In genomic region chr19:39412867-39413268, GRCh38 we compare ENCODE assay signal across 8 cellular contexts. TPM values are rescaled to one million over a fixed set of nuclear protein-coding genes. Genes with fewer than 3 reads are reported as not detected.
A peak's percentile ranks its signal among the peaks of the same experiment; 100 is the strongest.
DNase-seq lines count a peak whose midpoint lies in the region; ATAC-seq, FAIRE-seq and TF ChIP-seq lines count a peak whose summit lies in the region.

No MANE protein-coding gene starts in this region.

- peaks cover 58% of the 10 kb centered on the region for H3K4me1 ChIP-seq in Panc1 (ENCODE audit: control insufficient read depth, insufficient read depth, low read length)
- peaks cover 38% of the 10 kb centered on the region for H3K4me1 ChIP-seq in endothelial cell of umbilical vein (ENCODE audit: control insufficient read depth, extremely low read depth, insufficient read depth, low read length)

- peak overlapping the region; percentile 92 for H3K27ac ChIP-seq in Panc1 (ENCODE audit: low read length)
- peak overlapping the region; percentile 87 for H3K27ac ChIP-seq in endothelial cell of umbilical vein (ENCODE audit: insufficient read depth, low read depth, low read length)

- TF ChIP-seq CTCF in Calu3 (IDR thresholded peaks at IDR 0.05; ENCODE audit: unreplicated experiment), result no peak
- TF ChIP-seq CTCF in Panc1 (IDR thresholded peaks at IDR 0.05), result no peak
- no peak for TF ChIP-seq CTCF in endothelial cell of umbilical vein (IDR thresholded peaks at IDR 0.05; ENCODE audit: extremely low read depth in 1 of 2, insufficient read depth in 1 of 2, low read depth in 1 of 2, low read length in 2 of 2)
- no peak for TF ChIP-seq CTCF in osteocyte (IDR thresholded peaks at IDR 0.05)

- intact Hi-C loops in Calu3 (cut with micrococcal nuclease; ENCODE audit: unreplicated experiment), result loop anchor here (2.0 to 5.0 kb wide), 2 partner anchors 18 to 291 kb away; no protein-coding TSS in a partner anchor
- intact Hi-C loops in Panc1 (cut with micrococcal nuclease; ENCODE audit: unreplicated experiment), result loop anchor here (1.0 to 10.0 kb wide), 6 partner anchors 17 to 438 kb away; partner anchors contain the start of genes FBXO17, MED29, PAF1 and SAMD4B
- intact Hi-C loops in endothelial cell of umbilical vein (cut with micrococcal nuclease), result loop anchor here (1.0 kb wide), 7 partner anchors 11 to 288 kb away; partner anchors contain the start of genes EID2B, PAK4 and SAMD4B

- CTCF ChIA-PET in Calu3 (lab: Charles Lee) (interaction anchor here (2.3 kb wide), 1 partner anchor 15 kb away, joined by 52 read pairs; no protein-coding TSS in a partner anchor), Panc1 (lab: Charles Lee) (interaction anchor here (0.7 to 6.8 kb wide), 7 partner anchors 14 to 70 kb away, joined by 3 to 280 read pairs (median 18); partner anchors contain the start of genes RPS16 and SAMD4B), endothelial cell of umbilical vein (lab: Charles Lee) (interaction anchor here (2.2 to 2.3 kb wide), 2 partner anchors 15 to 23 kb away, joined by 13 to 147 read pairs; partner anchors contain the start of gene RPS16)

- H3K36me3 ChIP-seq in Panc1 (ENCODE audit: control insufficient read depth, insufficient read depth, low read length) (peaks cover 33% of the 10 kb centered on the region), endothelial cell of umbilical vein (ENCODE audit: control insufficient read depth in 2 of 2, extremely low read depth in 1 of 2, insufficient read depth in 2 of 2, low read length in 2 of 2) (peaks cover 0 to 10% of the 10 kb centered on the region in 2 experiments)

- POLR2A ChIA-PET in Panc1 (lab: Charles Lee) (interaction anchor here (0.6 to 2.3 kb wide), 10 partner anchors 10 to 148 kb away, joined by 3 to 39 read pairs (median 19); partner anchors contain the start of genes MED29, PAF1 and RPS16), endothelial cell of umbilical vein (lab: Charles Lee) (interaction anchor here (1.9 kb wide), 1 partner anchor 23 kb away, joined by 15 read pairs; the partner anchor contains the start of gene RPS16)

- peak overlapping the region; percentile 38 for H2AFZ ChIP-seq in endothelial cell of umbilical vein (ENCODE audit: low read depth, low read length)

- ATAC-seq in Panc1 (no peak; the same call in 1 of the 2 replicates), HG03342 (IDR thresholded peaks at IDR 0.05; ENCODE audit: unreplicated experiment) (no peak), HG03521 (IDR thresholded peaks at IDR 0.05; ENCODE audit: unreplicated experiment) (no peak)

- H3K27ac Mint-ChIP-seq in Calu3 (ENCODE audit: unreplicated experiment) (peak overlapping the region; percentile 94), osteocyte (ENCODE audit: unreplicated experiment) (peak overlapping the region; percentile 84)

- H3K4me3 Mint-ChIP-seq in Calu3 (ENCODE audit: low read depth, unreplicated experiment), result peak overlapping the region; percentile 77
- peak overlapping the region; percentile 99 for H3K4me3 Mint-ChIP-seq in osteocyte (ENCODE audit: unreplicated experiment)

- H3K4me3 ChIP-seq in Panc1 (ENCODE audit: low read depth in 2 of 2, low read length in 2 of 2), result peak overlapping the region; percentile 42 to 55
- peak overlapping the region; percentile 66 to 94 (median 83) for H3K4me3 ChIP-seq in endothelial cell of umbilical vein (replicated peaks in 1 of 3; ENCODE audit: insufficient read depth in 1 of 3, low read depth in 1 of 3, low read length in 3 of 3)

- FAIRE-seq in endothelial cell of umbilical vein (lab: Jason Lieb, UNC), result no peak

- dilution Hi-C loops in endothelial cell of umbilical vein (cut with MboI; ENCODE audit: extremely low pct_ligation_motif_present, low sequenced_read_pairs), result no loop called here

- DNase-seq in Calu3, result no peak
- DNase-seq in Panc1 (ENCODE audit: low read depth, low spot score), result no peak
- no peak for DNase-seq in endothelial cell of umbilical vein (ENCODE audit: low read depth, low spot score)
- no peak for DNase-seq in osteocyte (ENCODE audit: extremely low spot score, unreplicated experiment)
- DNase-seq in NCI-H1105 (lab: John Stamatoyannopoulos, UW), result no peak
- no peak for DNase-seq in OCI-M1 (lab: John Stamatoyannopoulos, UW)

- peak overlapping the region; percentile 56 for H3K4me2 ChIP-seq in endothelial cell of umbilical vein (ENCODE audit: insufficient read depth, low read length)

- H3K27me3 ChIP-seq in Panc1 (ENCODE audit: control insufficient read depth, insufficient read depth, low read length) (no peaks in the 10 kb centered on the region), endothelial cell of umbilical vein (ENCODE audit: control insufficient read depth in 2 of 2, insufficient read depth in 2 of 2, low read length in 2 of 2) (no peaks in the 10 kb centered on the region)

- H3K27me3 Mint-ChIP-seq in Calu3 (ENCODE audit: unreplicated experiment) (no peaks in the 10 kb centered on the region), osteocyte (ENCODE audit: unreplicated experiment) (no peaks in the 10 kb centered on the region)

- H3K36me3 Mint-ChIP-seq in Calu3 (ENCODE audit: insufficient read depth, unreplicated experiment) (peaks cover 71% of the 10 kb centered on the region), osteocyte (ENCODE audit: unreplicated experiment) (peaks cover 11% of the 10 kb centered on the region)

- in situ Hi-C loops in Panc1 (cut with HindIII; ENCODE audit: low pct_unique_long_range_greater_than_20kb, low sequenced_read_pairs), result no loop called here

- H3K79me2 ChIP-seq in endothelial cell of umbilical vein (ENCODE audit: control insufficient read depth, insufficient read depth, low read length), result peaks cover 24% of the 10 kb centered on the region

- BruUV-seq in Calu3 (replicated peaks; lab: Mats Ljungman, UMichigan) (no TSS peak), Panc1 (replicated peaks; lab: Mats Ljungman, UMichigan) (no TSS peak), endothelial cell of umbilical vein (replicated peaks; lab: Mats Ljungman, UMichigan) (TSS peak; percentile 27)

- H3K4me1 Mint-ChIP-seq in Calu3 (ENCODE audit: low read depth, unreplicated experiment), result peaks cover 45% of the 10 kb centered on the region
- H3K4me1 Mint-ChIP-seq in osteocyte (ENCODE audit: unreplicated experiment), result peaks cover 61% of the 10 kb centered on the region

- H3K9ac ChIP-seq in endothelial cell of umbilical vein (replicated peaks; ENCODE audit: extremely low read depth, insufficient read depth, low read length), result peak overlapping the region; percentile 97

- no peaks in the 10 kb centered on the region for H4K20me1 ChIP-seq in endothelial cell of umbilical vein (replicated peaks; ENCODE audit: control insufficient read depth, extremely low read depth, insufficient read depth, low read length)

- TF ChIP-seq POLR2A in endothelial cell of umbilical vein (IDR thresholded peaks at IDR 0.05; ENCODE audit: low read depth, low read length), result peak; percentile 1

- H3K9me3 ChIP-seq in Panc1 (ENCODE audit: control insufficient read depth, insufficient read depth, low read depth, low read length), result no peaks in the 10 kb centered on the region
- H3K9me3 ChIP-seq in endothelial cell of umbilical vein (replicated peaks; ENCODE audit: control insufficient read depth, insufficient read depth, low read length), result no peaks in the 10 kb centered on the region

- H3K9me1 ChIP-seq in endothelial cell of umbilical vein (replicated peaks; ENCODE audit: control insufficient read depth, extremely low read depth, insufficient read depth, low read length), result no peaks in the 10 kb centered on the region

- H3K9me3 Mint-ChIP-seq in Calu3 (ENCODE audit: low read depth, unreplicated experiment), result no peaks in the 10 kb centered on the region
- no peaks in the 10 kb centered on the region for H3K9me3 Mint-ChIP-seq in osteocyte (ENCODE audit: unreplicated experiment)

RNA-seq across cellular contexts. Expression of gene PLEKHG2, which starts 0.4 kb away (rescaled TPM):
- total RNA-seq in Calu3 (2022) (64.1 and 65.3 TPM in 2 replicates), Panc1 (2021; ENCODE audit: unreplicated experiment) (1,988 TPM), endothelial cell of umbilical vein (74.1 TPM in 2 replicates), osteocyte (131 and 150 TPM in 2 replicates)
- 2,032 TPM for polyA plus RNA-seq in Panc1 (2012; ENCODE audit: insufficient read length)
- 26.4 and 44.7 TPM in 2 replicates for polyA plus RNA-seq in endothelial cell of umbilical vein
- 11.2 and 15.0 TPM in 2 replicates for polyA plus RNA-seq in endothelial cell of umbilical vein (2011; cell fraction: cytosol; rRNA removed)
- 139 and 169 TPM in 2 replicates for polyA plus RNA-seq in endothelial cell of umbilical vein (2011; cell fraction: nucleus; rRNA removed)
- polyA plus RNA-seq in endothelial cell of umbilical vein (2012), result 45.2 and 49.3 TPM in 2 replicates
- polyA minus RNA-seq in endothelial cell of umbilical vein, result 33.5 and 45.4 TPM in 2 replicates
- polyA minus RNA-seq in endothelial cell of umbilical vein (2011; cell fraction: cytosol; rRNA and poly(A)+ RNA removed), result 13.7 TPM
- 66.6 and 89.2 TPM in 2 replicates for polyA minus RNA-seq in endothelial cell of umbilical vein (2011; cell fraction: nucleus; rRNA and poly(A)+ RNA removed)

RNA-seq across cellular contexts. Expression of gene ZFP36, which starts 6.2 kb away (rescaled TPM):
- total RNA-seq in Calu3 (2022) (70.8 and 107 TPM in 2 replicates), Panc1 (2021; ENCODE audit: unreplicated experiment) (414 TPM), endothelial cell of umbilical vein (12.2 and 26.5 TPM in 2 replicates), osteocyte (81.5 and 105 TPM in 2 replicates)
- polyA plus RNA-seq in Panc1 (2012; ENCODE audit: insufficient read length), result 369 TPM
- 16.3 and 21.7 TPM in 2 replicates for polyA plus RNA-seq in endothelial cell of umbilical vein
- 12.3 and 22.8 TPM in 2 replicates for polyA plus RNA-seq in endothelial cell of umbilical vein (2011; cell fraction: cytosol; rRNA removed)
- 50.1 and 58.2 TPM in 2 replicates for polyA plus RNA-seq in endothelial cell of umbilical vein (2011; cell fraction: nucleus; rRNA removed)
- 22.6 and 23.7 TPM in 2 replicates for polyA plus RNA-seq in endothelial cell of umbilical vein (2012)
- 5.3 and 6.6 TPM in 2 replicates for polyA minus RNA-seq in endothelial cell of umbilical vein
- polyA minus RNA-seq in endothelial cell of umbilical vein (2011; cell fraction: cytosol; rRNA and poly(A)+ RNA removed), result 25.8 TPM
- 25.1 and 59.1 TPM in 2 replicates for polyA minus RNA-seq in endothelial cell of umbilical vein (2011; cell fraction: nucleus; rRNA and poly(A)+ RNA removed)

RNA-seq across cellular contexts. Expression of gene MED29, which starts 21.7 kb away (rescaled TPM):
- 56.8 and 66.6 TPM in 2 replicates for total RNA-seq in Calu3 (2022)
- 739 TPM for total RNA-seq in Panc1 (2021; ENCODE audit: unreplicated experiment)
- 764 TPM for polyA plus RNA-seq in Panc1 (2012; ENCODE audit: insufficient read length)
- total RNA-seq in endothelial cell of umbilical vein, result 24.7 and 25.5 TPM in 2 replicates
- polyA plus RNA-seq in endothelial cell of umbilical vein, result 50.4 and 60.3 TPM in 2 replicates
- 39.9 and 44.7 TPM in 2 replicates for polyA plus RNA-seq in endothelial cell of umbilical vein (2011; cell fraction: cytosol; rRNA removed)
- polyA plus RNA-seq in endothelial cell of umbilical vein (2011; cell fraction: nucleus; rRNA removed), result 11.8 and 14.2 TPM in 2 replicates
- polyA plus RNA-seq in endothelial cell of umbilical vein (2012), result 19.4 and 19.7 TPM in 2 replicates
- 26.4 and 28.5 TPM in 2 replicates for polyA minus RNA-seq in endothelial cell of umbilical vein
- polyA minus RNA-seq in endothelial cell of umbilical vein (2011; cell fraction: cytosol; rRNA and poly(A)+ RNA removed), result 23.8 TPM
- 6.3 and 6.7 TPM in 2 replicates for polyA minus RNA-seq in endothelial cell of umbilical vein (2011; cell fraction: nucleus; rRNA and poly(A)+ RNA removed)
- 37.1 and 38.7 TPM in 2 replicates for total RNA-seq in osteocyte

RNA-seq across cellular contexts. Expression of gene PAF1, which starts 22.0 kb away (rescaled TPM):
- total RNA-seq in Calu3 (2022) (64.3 and 72.7 TPM in 2 replicates), Panc1 (2021; ENCODE audit: unreplicated experiment) (901 TPM), endothelial cell of umbilical vein (53.6 and 55.1 TPM in 2 replicates), osteocyte (45.6 and 45.9 TPM in 2 replicates)
- 1,335 TPM for polyA plus RNA-seq in Panc1 (2012; ENCODE audit: insufficient read length)
- polyA plus RNA-seq in endothelial cell of umbilical vein, result 77.9 and 90.8 TPM in 2 replicates
- polyA plus RNA-seq in endothelial cell of umbilical vein (2011; cell fraction: cytosol; rRNA removed), result 60.4 and 68.7 TPM in 2 replicates
- 69.9 and 95.5 TPM in 2 replicates for polyA plus RNA-seq in endothelial cell of umbilical vein (2011; cell fraction: nucleus; rRNA removed)
- polyA plus RNA-seq in endothelial cell of umbilical vein (2012), result 53.1 and 63.8 TPM in 2 replicates
- 41.9 and 56.6 TPM in 2 replicates for polyA minus RNA-seq in endothelial cell of umbilical vein
- polyA minus RNA-seq in endothelial cell of umbilical vein (2011; cell fraction: cytosol; rRNA and poly(A)+ RNA removed), result 43.6 TPM
- 27.1 and 44.7 TPM in 2 replicates for polyA minus RNA-seq in endothelial cell of umbilical vein (2011; cell fraction: nucleus; rRNA and poly(A)+ RNA removed)

RNA-seq across cellular contexts. Expression of gene RPS16, which starts 22.9 kb away (rescaled TPM):
- 1,912 and 1,929 TPM in 2 replicates for total RNA-seq in Calu3 (2022)
- 27,832 TPM for total RNA-seq in Panc1 (2021; ENCODE audit: unreplicated experiment)
- 38,578 TPM for polyA plus RNA-seq in Panc1 (2012; ENCODE audit: insufficient read length)
- 1,735 and 1,768 TPM in 2 replicates for total RNA-seq in endothelial cell of umbilical vein
- polyA plus RNA-seq in endothelial cell of umbilical vein, result 5,244 and 6,084 TPM in 2 replicates
- polyA plus RNA-seq in endothelial cell of umbilical vein (2011; cell fraction: cytosol; rRNA removed), result 4,318 and 4,415 TPM in 2 replicates
- 1,293 and 1,668 TPM in 2 replicates for polyA plus RNA-seq in endothelial cell of umbilical vein (2011; cell fraction: nucleus; rRNA removed)
- 2,527 and 3,042 TPM in 2 replicates for polyA plus RNA-seq in endothelial cell of umbilical vein (2012)
- polyA minus RNA-seq in endothelial cell of umbilical vein, result 1,532 and 1,667 TPM in 2 replicates
- polyA minus RNA-seq in endothelial cell of umbilical vein (2011; cell fraction: cytosol; rRNA and poly(A)+ RNA removed), result 2,450 TPM
- 213 and 283 TPM in 2 replicates for polyA minus RNA-seq in endothelial cell of umbilical vein (2011; cell fraction: nucleus; rRNA and poly(A)+ RNA removed)
- 1,827 and 1,860 TPM in 2 replicates for total RNA-seq in osteocyte

Comparison
In these comparisons a context has a peak if more than half of its experiments do, and no peak if none do; other contexts are left out.
1. RNA of gene PLEKHG2, which starts 0.4 kb away (total RNA-seq): 1,988 TPM in Panc1 (single experiment); 131 to 150 TPM in osteocyte, 74.1 TPM in endothelial cell of umbilical vein and 64.1 to 65.3 TPM in Calu3; every median in the first group is over 10 times any median in the second.
2. RNA of gene MED29, which starts 21.7 kb away (total RNA-seq): 739 TPM in Panc1 (single experiment); 56.8 to 66.6 TPM in Calu3, 37.1 to 38.7 TPM in osteocyte and 24.7 to 25.5 TPM in endothelial cell of umbilical vein; every median in the first group is over 10 times any median in the second.